In genomic region chr3:14536055-14536815, GRCh38 we compare ENCODE assay signal across 33 cellular contexts. TPM values are rescaled to one million over a fixed set of nuclear protein-coding genes. Genes with fewer than 3 reads are reported as not detected.
"Had no signal": no experiment of that assay in that cellular context is flagged by ENCODE, and none has a peak within 500 bp of the region (broad histone marks: within the 10 kb centered on the region; RNA-seq: fewer than 3 reads in every experiment).

No MANE protein-coding gene starts in this region.

- H3K4me1 ChIP-seq: adrenal gland, ascending aorta, foreskin keratinocyte, sigmoid colon had no signal

- H3K4me3 ChIP-seq: adrenal gland, ascending aorta, hepatocyte, lung, sigmoid colon, smooth muscle cell, suprapubic skin, tibial artery had no signal

- ATAC-seq: esophagus mucosa; foreskin keratinocyte; left colon; natural killer cell treated with Interleukin-12 subunit alpha and Interleukin-12 subunit beta and Interleukin-15 and Interleukin-18, amount 100 ng/mL, for 72 hours; stimulated activated naive B cell treated with anti-CD40 and anti-IgM and Interleukin-4, amounts not matched to agents 10 μg/mL and 1 μg/mL and 100 μg/mL, for 72 hours had no signal

- DNase-seq: activated CD4-positive, alpha-beta memory T cell treated with anti-CD3 and anti-CD28 coated beads for 36 hours; activated CD4-positive, alpha-beta T cell treated with anti-CD3 and anti-CD28 coated beads, Interleukin-2, amount 10 ng/mL, durations not matched to agents 24 days and 14 days; activated CD4-positive, CD25-positive, alpha-beta regulatory T cell treated with anti-CD3 and anti-CD28 coated beads, Interleukin-2, amount 50 U/mL, for 72 hours; activated CD8-positive, alpha-beta memory T cell treated with anti-CD3 and anti-CD28 coated beads, Interleukin-2, amount 50 U/mL, for 4 hours; activated effector memory CD4-positive, alpha-beta T cell treated with anti-CD3 and anti-CD28 coated beads, Interleukin-2, amount 50 U/mL, for 16 hours; activated naive CD4-positive, alpha-beta T cell treated with anti-CD3 and anti-CD28 coated beads for 36 hours; activated naive CD8-positive, alpha-beta T cell treated with anti-CD3 and anti-CD28 coated beads for 36 hours; activated T-cell treated with anti-CD3 and anti-CD28 coated beads, Interleukin-2, amount 50 U/mL, for 1 hour; adrenal gland; brain microvascular endothelial cell; caudate nucleus; endodermal cell; foreskin keratinocyte; islet precursor cell; left colon; mesendoderm; retina; sigmoid colon; stimulated activated CD4-positive, alpha-beta T cell treated with anti-CD3 and anti-CD28 coated beads, Interleukin-15, amount 100 ng/mL, for 24 hours; stimulated activated CD4-positive, alpha-beta T cell treated with anti-CD3 and anti-CD28 coated beads, Interleukin-2, amount 100 ng/mL, for 24 hours; stimulated activated naive B cell treated with anti-CD40 and anti-IgM and Interleukin-4, amounts not matched to agents 10 μg/mL and 1 μg/mL and 100 μg/mL, for 72 hours; T-helper 2 cell; tibial artery had no signal

- H3K27me3 ChIP-seq: adrenal gland, ascending aorta, foreskin keratinocyte, hepatocyte had no signal

- H3K9me3 ChIP-seq: adrenal gland, ascending aorta, sigmoid colon, suprapubic skin, tibial artery had no signal

- H3K36me3 ChIP-seq: adrenal gland, ascending aorta, brain microvascular endothelial cell, sigmoid colon, suprapubic skin, tibial artery had no signal

- H3K27ac ChIP-seq: adrenal gland, ascending aorta, brain microvascular endothelial cell, foreskin keratinocyte, hepatocyte, sigmoid colon, suprapubic skin, tibial artery had no signal

RNA-seq across cellular contexts. Expression of gene GRIP2, which starts 3.9 kb away (rescaled TPM):
- total RNA-seq: activated CD4-positive, alpha-beta memory T cell treated with anti-CD3 and anti-CD28 coated beads for 36 hours; activated CD4-positive, alpha-beta T cell treated with anti-CD3 and anti-CD28 coated beads, Interleukin-2, amount 10 ng/mL, durations not matched to agents 24 days and 14 days; activated CD8-positive, alpha-beta memory T cell treated with anti-CD3 and anti-CD28 coated beads for 36 hours; activated naive CD4-positive, alpha-beta T cell treated with anti-CD3 and anti-CD28 coated beads for 36 hours; activated naive CD8-positive, alpha-beta T cell treated with anti-CD3 and anti-CD28 coated beads for 36 hours; activated T-helper 1 cell treated with anti-CD3 and anti-CD28 coated beads, Interleukin-12 subunit alpha, Interleukin-12 subunit beta, Interleukin-2, Interleukin-4 antibody, amounts not matched to agents 30 ng/mL and 10 ng/mL and 1 ng/mL, durations not matched to agents 14 hours and 24 hours and 36 hours; mononuclear cell; natural killer cell treated with Interleukin-12 subunit alpha and Interleukin-12 subunit beta and Interleukin-15 and Interleukin-18, amount 100 ng/mL, for 72 hours had no signal
